In the genomic region with DNA sequence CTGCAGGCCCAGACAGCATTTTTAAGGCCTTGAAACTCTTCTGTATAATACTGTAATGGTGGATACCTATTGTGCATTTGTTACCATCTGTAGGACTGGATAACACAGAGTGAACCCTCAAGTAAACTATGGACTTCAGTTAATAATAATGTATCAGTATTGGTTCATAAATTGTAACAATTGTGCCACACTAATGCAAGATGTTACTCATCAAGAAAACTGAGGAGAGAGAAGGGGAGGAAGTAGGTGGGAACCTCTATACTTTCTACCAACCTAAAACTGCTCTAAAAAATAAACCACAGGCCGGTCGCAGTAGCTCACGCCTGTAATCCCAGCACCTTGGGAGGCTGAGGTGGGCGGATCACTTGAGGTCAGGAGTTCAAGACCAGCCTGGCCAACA, we compare ENCODE assay signal across 23 cellular contexts. TPM values are rescaled to one million over a fixed set of nuclear protein-coding genes. Genes with fewer than 3 reads are reported as not detected.
DNase-seq lines count a peak whose midpoint lies in the region; TF ChIP-seq lines count a peak whose summit lies in the region.
"Had no signal": no experiment of that assay in that cellular context is flagged by ENCODE, and none has a peak within 500 bp of the region (broad histone marks: within the 10 kb centered on the region; RNA-seq: fewer than 3 reads in every experiment).

No MANE protein-coding gene starts in this region.

- CTCF ChIA-PET in SK-N-SH (lab: Yijun Ruan, JAX): interaction anchor here (2.2 kb wide), 1 partner anchor 20 kb away, joined by 7 read pairs; no protein-coding TSS in a partner anchor

- H3K27me3 ChIP-seq in H7 (ENCODE audit: control insufficient read depth, insufficient read depth, low read length) (no peaks in the 10 kb centered on the region), adrenal gland (no peaks in the 10 kb centered on the region), SK-N-SH (ENCODE audit: insufficient read depth) (no peaks in the 10 kb centered on the region)

- TF ChIP-seq CTCF in adrenal gland (IDR thresholded peaks at IDR 0.05) (no peak), SK-N-SH (IDR thresholded peaks at IDR 0.05) (no peak)

- no peak for TF ChIP-seq POLR2A in adrenal gland (IDR thresholded peaks at IDR 0.05)

- POLR2A ChIA-PET in SK-N-SH (lab: Yijun Ruan, JAX): no interaction called here

- H3K4me2 ChIP-seq in SK-N-SH: no peak overlapping the region

- no peaks in the 10 kb centered on the region for H3K9me2 ChIP-seq in SK-N-SH

- no peak for TF ChIP-seq EP300 in SK-N-SH (IDR thresholded peaks at IDR 0.05; ENCODE audit: borderline replicate concordance in 1 of 2, low read depth in 1 of 2, low read length in 1 of 2)

- H3K4me1 ChIP-seq in adrenal gland (replicated peaks in 1 of 2): peaks cover 9 to 17% of the 10 kb centered on the region in 2 donors
- peaks cover 0 to 31% of the 10 kb centered on the region in 2 experiments; a peak in 1 of 4 replicates for H3K4me1 ChIP-seq in SK-N-SH (ENCODE audit: control insufficient read depth in 1 of 2, insufficient read depth in 2 of 2, low read depth in 1 of 2, low read length in 1 of 2)
- H3K4me1 ChIP-seq: lower lobe of right lung, prostate gland had no signal

- 77 to 95% (median 92%) methylated on average over 4 of the region's 4 CpGs for WGBS in adrenal gland, 4 donors
- 100% methylated on average over 4 of the region's 4 CpGs for WGBS in SK-N-SH (ENCODE audit: low lambda C conversion rate)

- no peaks in the 10 kb centered on the region for H4K20me1 ChIP-seq in SK-N-SH (ENCODE audit: insufficient read depth)

- intact Hi-C loops in adrenal gland (cut with DNase I): no loop called here

- no peak overlapping the region for H3K9ac ChIP-seq in SK-N-SH
- H3K9ac ChIP-seq: GM23248 had no signal

- no peak for TF ChIP-seq RAD21 in SK-N-SH (IDR thresholded peaks at IDR 0.05; ENCODE audit: low read length)

- H3K4me3 ChIP-seq in H7 (ENCODE audit: insufficient read depth, low read depth, low read length) (no peak overlapping the region), adrenal gland (no peak overlapping the region), SK-N-SH (ENCODE audit: low read depth in 2 of 2, low read length in 1 of 2) (no peak overlapping the region)
- H3K4me3 ChIP-seq: GM23248, K562, lower lobe of right lung, mucosa of descending colon, prostate gland had no signal

- no peaks in the 10 kb centered on the region for H3K79me2 ChIP-seq in SK-N-SH (ENCODE audit: insufficient read depth)

- H3K27ac ChIP-seq in cingulate gyrus (ENCODE audit: low read depth, low read length) (peak overlapping the region; percentile 69), adrenal gland (no peak overlapping the region), SK-N-SH (ENCODE audit: low read depth in 2 of 2, low read length in 1 of 2) (no peak overlapping the region)
- H3K27ac ChIP-seq: 22Rv1, GM23248, lower lobe of right lung, prostate gland had no signal

- H3F3A ChIP-seq in SK-N-SH (replicated peaks; ENCODE audit: insufficient read depth): no peaks in the 10 kb centered on the region

- DNase-seq in SIG-M5 treated with dmso at 0.1 percent for 504 hours (lab: John Stamatoyannopoulos, UW; ENCODE audit: unreplicated experiment): peak; percentile 61
- no peak for DNase-seq in SIG-M5 (lab: John Stamatoyannopoulos, UW)
- peak; percentile 56 to 64 for DNase-seq in AML-193 (lab: John Stamatoyannopoulos, UW)
- peak; percentile 39 to 63 for DNase-seq in NOMO-1 (lab: John Stamatoyannopoulos, UW; ENCODE audit: unreplicated experiment in 2 of 2)
- DNase-seq in H7: no peak
- no peak for DNase-seq in adrenal gland
- no peak for DNase-seq in SK-N-SH
- DNase-seq: activated CD4-positive, alpha-beta T cell treated with anti-CD3 and anti-CD28 coated beads, Interleukin-2, amount 50 U/mL, for 1 hour; aorta; dermis blood vessel endothelial cell; DMS79 treated with DMSO at 0.1 percent for 48 hours; GM23248; lower lobe of right lung; MM.1S; mucosa of descending colon; NCI-H1694; NCI-H510A; NK-92 treated with Interleukin-12 subunit alpha and Interleukin-12 subunit beta, amount 100 ng/mL, for 24 hours; trophoblast cell had no signal

- peaks cover 5% of the 10 kb centered on the region for H3K36me3 ChIP-seq in H7 (replicated peaks; ENCODE audit: control insufficient read depth, insufficient read depth, low read length)
- H3K36me3 ChIP-seq in adrenal gland (replicated peaks in 1 of 2): peaks cover 0 to 36% of the 10 kb centered on the region in 2 donors
- H3K36me3 ChIP-seq in SK-N-SH (replicated peaks in 1 of 2; ENCODE audit: control insufficient read depth in 1 of 2, insufficient read depth in 2 of 2, low read length in 1 of 2): no peaks in the 10 kb centered on the region
- H3K36me3 ChIP-seq: prostate gland had no signal

- H2AFZ ChIP-seq in SK-N-SH (ENCODE audit: low read depth): no peak overlapping the region
- H2AFZ ChIP-seq: GM23248 had no signal

- H3K9me3 ChIP-seq in adrenal gland (replicated peaks in 1 of 3) (no peaks in the 10 kb centered on the region), SK-N-SH (no peaks in the 10 kb centered on the region)
- H3K9me3 ChIP-seq: lower lobe of right lung, mucosa of descending colon, prostate gland had no signal

TF ChIP-seq in SK-N-SH, 30 proteins besides CTCF, POLR2A, EP300 and RAD21 (continues in another document):
- TF ChIP-seq FOXJ3 (CRISPR knock-in tag; IDR thresholded peaks at IDR 0.05) (no peak), RXRA (IDR thresholded peaks at IDR 0.05; ENCODE audit: borderline replicate concordance, low read depth) (no peak), CHD2 (IDR thresholded peaks at IDR 0.05; ENCODE audit: low read length, partially characterized antibody) (no peak), POLR2AphosphoS5 (IDR thresholded peaks at IDR 0.05; ENCODE audit: low read depth, low read length) (no peak), TCF12 (IDR thresholded peaks at IDR 0.05) (no peak), FOSL2 (IDR thresholded peaks at IDR 0.05; ENCODE audit: borderline replicate concordance, low read depth) (no peak), MEF2A (IDR thresholded peaks at IDR 0.05; ENCODE audit: borderline replicate concordance, low read depth) (no peak), JUND (IDR thresholded peaks at IDR 0.05) (no peak), SMC3 (IDR thresholded peaks at IDR 0.05; ENCODE audit: low read depth, low read length) (no peak), RCOR1 (IDR thresholded peaks at IDR 0.05; ENCODE audit: low read length) (no peak), YY1 (IDR thresholded peaks at IDR 0.05; ENCODE audit: low read depth) (no peak), MXI1 (IDR thresholded peaks at IDR 0.05; ENCODE audit: low read depth, low read length) (no peak), TEAD4 (IDR thresholded peaks at IDR 0.05; ENCODE audit: borderline replicate concordance, insufficient read depth) (no peak), RFX5 (IDR thresholded peaks at IDR 0.05; ENCODE audit: low read length) (no peak)
- TF ChIP-seq, protein P1, sequence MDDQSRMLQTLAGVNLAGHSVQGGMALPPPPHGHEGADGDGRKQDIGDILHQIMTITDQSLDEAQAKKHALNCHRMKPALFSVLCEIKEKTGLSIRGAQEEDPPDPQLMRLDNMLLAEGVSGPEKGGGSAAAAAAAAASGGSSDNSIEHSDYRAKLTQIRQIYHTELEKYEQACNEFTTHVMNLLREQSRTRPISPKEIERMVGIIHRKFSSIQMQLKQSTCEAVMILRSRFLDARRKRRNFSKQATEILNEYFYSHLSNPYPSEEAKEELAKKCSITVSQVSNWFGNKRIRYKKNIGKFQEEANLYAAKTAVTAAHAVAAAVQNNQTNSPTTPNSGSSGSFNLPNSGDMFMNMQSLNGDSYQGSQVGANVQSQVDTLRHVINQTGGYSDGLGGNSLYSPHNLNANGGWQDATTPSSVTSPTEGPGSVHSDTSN (IDR thresholded peaks at IDR 0.05): no peak
- TF ChIP-seq, protein P2, sequence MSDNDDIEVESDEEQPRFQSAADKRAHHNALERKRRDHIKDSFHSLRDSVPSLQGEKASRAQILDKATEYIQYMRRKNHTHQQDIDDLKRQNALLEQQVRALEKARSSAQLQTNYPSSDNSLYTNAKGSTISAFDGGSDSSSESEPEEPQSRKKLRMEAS (IDR thresholded peaks at IDR 0.05; ENCODE audit: low read depth): no peak

RNA-seq across cellular contexts. Expression of a gene that starts 10.8 kb away (rescaled TPM):
- total RNA-seq in H7 (2014; rRNA removed; shearing (Covaris generic)): 3.2 TPM in 2 replicates
- total RNA-seq in adrenal gland: 100 to 1,000 TPM in 3 of 8 donors, 10 to 100 TPM in 5; 72.0 to 148 (median 91.2) TPM
- polyA plus RNA-seq in adrenal gland (10 to 100 TPM; 54.8 to 56.7 (median 56.7) TPM), SK-N-SH (2012; rRNA removed) (1.9 and 2.3 TPM in 2 replicates)
- polyA plus RNA-seq in SK-N-SH (2012; cell fraction: cytosol; rRNA removed): 0.18 and 0.38 TPM in 2 replicates
- polyA plus RNA-seq in SK-N-SH (2012; cell fraction: nucleus; rRNA removed): 20.1 and 21.4 TPM in 2 replicates

RNA-seq across cellular contexts. Expression of a gene that starts 55.5 kb away (rescaled TPM):
- 12.7 and 15.6 TPM in 2 replicates for total RNA-seq in H7 (2014; rRNA removed; shearing (Covaris generic))
- total RNA-seq in adrenal gland: 100 to 1,000 TPM in 1 of 8 donors, 10 to 100 TPM in 7; 30.4 to 111 (median 57.8) TPM
- polyA plus RNA-seq in adrenal gland (10 to 100 TPM in 2 of 3 donors, 1 to 10 TPM in 1; 9.8 to 67.8 (median 21.5) TPM), SK-N-SH (2012; rRNA removed) (11.7 and 15.4 TPM in 2 replicates)
- 11.7 and 13.5 TPM in 2 replicates for polyA plus RNA-seq in SK-N-SH (2012; cell fraction: cytosol; rRNA removed)
- 17.6 and 21.4 TPM in 2 replicates for polyA plus RNA-seq in SK-N-SH (2012; cell fraction: nucleus; rRNA removed)

Comparison
In these comparisons a context has a peak if more than half of its experiments do, and no peak if none do; other contexts are left out.
1. DNase-seq: peak in SIG-M5 treated with dmso at 0.1 percent for 504 hours (single experiment), AML-193 (2 of 2) and NOMO-1 (2 of 2); none in SIG-M5 (single experiment), H7 (single experiment), adrenal gland (0 of 7) and SK-N-SH (single experiment).
2. RNA of a gene that starts 10.8 kb away (total RNA-seq): 72.0 to 148 TPM in adrenal gland; 3.2 TPM in H7; every median in the first group is over 10 times any median in the second.